In the genomic region with DNA sequence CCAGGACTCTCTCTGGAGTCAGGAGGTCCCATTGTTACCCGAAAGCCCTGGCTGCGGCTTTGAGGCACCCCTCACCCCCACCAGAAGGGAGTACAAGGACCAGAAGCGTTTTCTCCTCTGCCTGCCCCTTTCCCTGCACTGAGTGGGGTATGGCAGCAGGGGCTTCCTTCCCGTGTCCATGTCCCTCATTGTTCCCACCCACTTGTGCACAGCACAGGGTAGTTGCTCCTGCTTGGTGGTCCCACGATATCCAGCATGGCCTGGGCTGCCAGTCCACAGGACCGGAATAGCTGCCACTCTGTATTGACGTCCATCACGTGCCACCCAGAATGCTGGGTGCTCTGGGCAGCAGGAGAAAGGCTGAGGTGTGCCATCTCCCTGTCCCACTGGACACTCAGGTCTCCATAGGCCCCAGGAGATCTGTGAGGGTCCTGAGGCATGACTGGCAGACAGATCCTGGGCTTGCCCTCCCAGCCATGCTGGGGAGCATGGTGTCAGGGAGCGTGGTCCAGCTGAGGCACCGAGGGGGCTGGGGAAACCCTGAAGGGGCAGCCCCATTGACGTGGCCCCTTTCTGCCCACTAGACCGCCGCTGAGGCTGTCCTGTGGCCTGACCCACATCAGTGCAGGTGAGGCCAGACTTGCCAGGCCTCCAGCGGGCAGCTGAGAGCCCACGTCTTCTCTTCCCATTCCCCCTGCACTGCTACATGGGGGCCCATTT, we compare ENCODE assay signal across 16 cellular contexts. TPM values are rescaled to one million over a fixed set of nuclear protein-coding genes. Genes with fewer than 3 reads are reported as not detected.
DNase-seq lines count a peak whose midpoint lies in the region; ATAC-seq and TF ChIP-seq lines count a peak whose summit lies in the region.
"Had no signal": no experiment of that assay in that cellular context is flagged by ENCODE, and none has a peak within 500 bp of the region (broad histone marks: within the 10 kb centered on the region; RNA-seq: fewer than 3 reads in every experiment).

No MANE protein-coding gene starts in this region.

- H3F3A ChIP-seq in smooth muscle cell (ENCODE audit: low read depth): no peaks in the 10 kb centered on the region

- H2AFZ ChIP-seq in smooth muscle cell (ENCODE audit: low read depth): no peak overlapping the region
- H2AFZ ChIP-seq: GM23248 had no signal

- peaks cover 6% of the 10 kb centered on the region for H4K20me1 ChIP-seq in smooth muscle cell (ENCODE audit: low read depth)

- H3K27ac ChIP-seq in colonic mucosa: no peak overlapping the region
- peak overlapping the region; percentile 35 to 78 (median 68) for H3K27ac ChIP-seq in right lobe of liver
- peak overlapping the region; percentile 65 to 87 (median 79) for H3K27ac ChIP-seq in stomach
- H3K27ac ChIP-seq in smooth muscle cell (ENCODE audit: low read depth): no peak overlapping the region
- H3K27ac ChIP-seq: GM23248 had no signal

- H3K4me2 ChIP-seq in smooth muscle cell: no peak overlapping the region

- peaks cover 94% of the 10 kb centered on the region for H3K36me3 Mint-ChIP-seq in activated T-cell treated with anti-CD3 and anti-CD28 coated beads, Interleukin-2, amount 50 U/mL, for 24 hours (ENCODE audit: low read depth)
- H3K36me3 Mint-ChIP-seq in activated T-cell treated with anti-CD3 and anti-CD28 coated beads, Interleukin-2, amount 50 U/mL, for 72 hours (ENCODE audit: insufficient read depth in 2 of 2): peaks cover 0 to 4% of the 10 kb centered on the region in 2 donors

- H3K9me3 ChIP-seq in colonic mucosa: no peaks in the 10 kb centered on the region
- no peaks in the 10 kb centered on the region for H3K9me3 ChIP-seq in right lobe of liver
- H3K9me3 ChIP-seq in stomach: no peaks in the 10 kb centered on the region
- H3K9me3 ChIP-seq in smooth muscle cell (replicated peaks; ENCODE audit: low read depth): no peaks in the 10 kb centered on the region

- no peaks in the 10 kb centered on the region for H3K9me3 Mint-ChIP-seq in activated T-cell treated with anti-CD3 and anti-CD28 coated beads, Interleukin-2, amount 50 U/mL, for 24 hours
- no peaks in the 10 kb centered on the region for H3K9me3 Mint-ChIP-seq in activated T-cell treated with anti-CD3 and anti-CD28 coated beads, Interleukin-2, amount 50 U/mL, for 72 hours

- no peaks in the 10 kb centered on the region for H3K27me3 Mint-ChIP-seq in activated T-cell treated with anti-CD3 and anti-CD28 coated beads, Interleukin-2, amount 50 U/mL, for 24 hours
- H3K27me3 Mint-ChIP-seq in activated T-cell treated with anti-CD3 and anti-CD28 coated beads, Interleukin-2, amount 50 U/mL, for 72 hours (ENCODE audit: low read depth): no peaks in the 10 kb centered on the region
- H3K27me3 Mint-ChIP-seq: CD4-positive, alpha-beta memory T cell had no signal

- no peak overlapping the region for H3K4me3 Mint-ChIP-seq in activated T-cell treated with anti-CD3 and anti-CD28 coated beads, Interleukin-2, amount 50 U/mL, for 24 hours
- no peak overlapping the region for H3K4me3 Mint-ChIP-seq in activated T-cell treated with anti-CD3 and anti-CD28 coated beads, Interleukin-2, amount 50 U/mL, for 72 hours
- H3K4me3 Mint-ChIP-seq: CD4-positive, alpha-beta memory T cell had no signal

- no peaks in the 10 kb centered on the region for H3K4me1 Mint-ChIP-seq in activated T-cell treated with anti-CD3 and anti-CD28 coated beads, Interleukin-2, amount 50 U/mL, for 24 hours (ENCODE audit: low read depth)
- no peaks in the 10 kb centered on the region for H3K4me1 Mint-ChIP-seq in activated T-cell treated with anti-CD3 and anti-CD28 coated beads, Interleukin-2, amount 50 U/mL, for 72 hours (ENCODE audit: low read depth)

- H3K9ac ChIP-seq in colonic mucosa (ENCODE audit: low read depth in 2 of 2, low read length in 2 of 2) (no peak overlapping the region), smooth muscle cell (ENCODE audit: low read depth) (no peak overlapping the region)
- H3K9ac ChIP-seq: GM23248 had no signal

- intact Hi-C loops in colonic mucosa (cut with DNase I) (no loop called here), right lobe of liver (cut with DNase I) (no loop called here), stomach (cut with DNase I; ENCODE audit: low total_unique reads) (no loop called here)

- TF ChIP-seq CTCF in colonic mucosa (IDR thresholded peaks at IDR 0.05) (no peak), right lobe of liver (IDR thresholded peaks at IDR 0.05) (no peak), stomach (IDR thresholded peaks at IDR 0.05) (no peak), smooth muscle cell (IDR thresholded peaks at IDR 0.05; ENCODE audit: borderline replicate concordance, insufficient read depth, poor library complexity, severe bottlenecking) (no peak)

- WGBS in right lobe of liver (ENCODE audit: insufficient coverage, low coverage, low lambda C conversion rate, missing lambda C conversion rate): 82% methylated on average over 5 of the region's 15 CpGs
- WGBS in stomach, 5 donors: 78 to 90% (median 82%) methylated on average over 8 to 15 of the region's 15 CpGs
- WGBS in smooth muscle cell (ENCODE audit: low lambda C conversion rate): 97% methylated on average over 15 of the region's 15 CpGs

- ATAC-seq in activated T-cell treated with anti-CD3 and anti-CD28 coated beads, Interleukin-2, amount 50 U/mL, for 72 hours (replicated peaks in 1 of 2): no peak
- ATAC-seq in right lobe of liver: peak in 3 of 4 donors; percentile 2 to 24 (median 9)

- no peak overlapping the region for H3K27ac Mint-ChIP-seq in activated T-cell treated with anti-CD3 and anti-CD28 coated beads, Interleukin-2, amount 50 U/mL, for 24 hours
- no peak overlapping the region for H3K27ac Mint-ChIP-seq in activated T-cell treated with anti-CD3 and anti-CD28 coated beads, Interleukin-2, amount 50 U/mL, for 72 hours
- H3K27ac Mint-ChIP-seq: CD4-positive, alpha-beta memory T cell had no signal

- TF ChIP-seq POLR2A in right lobe of liver (IDR thresholded peaks at IDR 0.05): no peak
- no peak for TF ChIP-seq POLR2A in stomach (IDR thresholded peaks at IDR 0.05)

- H3K27me3 ChIP-seq in colonic mucosa (no peaks in the 10 kb centered on the region), right lobe of liver (no peaks in the 10 kb centered on the region), stomach (no peaks in the 10 kb centered on the region), smooth muscle cell (ENCODE audit: low read depth) (no peaks in the 10 kb centered on the region)

- H3K36me3 ChIP-seq in colonic mucosa (no peaks in the 10 kb centered on the region), right lobe of liver (peaks cover 0 to 43% (median 21%) of the 10 kb centered on the region in 4 donors), stomach (peaks cover 9 to 87% (median 72%) of the 10 kb centered on the region in 4 donors), smooth muscle cell (ENCODE audit: low read depth) (no peaks in the 10 kb centered on the region)

- no peaks in the 10 kb centered on the region for H3K4me1 ChIP-seq in colonic mucosa
- H3K4me1 ChIP-seq in right lobe of liver: peaks cover 0 to 59% (median 32%) of the 10 kb centered on the region in 4 donors
- H3K4me1 ChIP-seq in stomach: peaks cover 40 to 57% (median 49%) of the 10 kb centered on the region in 4 donors
- H3K4me1 ChIP-seq in smooth muscle cell (ENCODE audit: low read depth): peaks cover 22% of the 10 kb centered on the region

- peak; percentile 19 for DNase-seq in activated T-cell treated with anti-CD3 and anti-CD28 coated beads, Interleukin-2, amount 50 U/mL, for 24 hours
- no peak for DNase-seq in activated T-cell treated with anti-CD3 and anti-CD28 coated beads, Interleukin-2, amount 50 U/mL, for 72 hours
- DNase-seq in colonic mucosa (peak; percentile 15), right lobe of liver (no peak), stomach (no peak), DMS79 treated with DMSO at 0.1 percent for 48 hours (lab: John Stamatoyannopoulos, UW) (no peak), smooth muscle cell (lab: John Stamatoyannopoulos, UW; ENCODE audit: unreplicated experiment) (no peak), glomerular visceral epithelial cell (ENCODE audit: extremely low spot score) (no peak)
- DNase-seq: CD4-positive, alpha-beta memory T cell; DND-41; GDM1; GM23248; NCI-H1048; NCI-H187; NCI-H510A; SHP77 had no signal

- H3K4me3 ChIP-seq in colonic mucosa (no peak overlapping the region), right lobe of liver (no peak overlapping the region), stomach (no peak overlapping the region), smooth muscle cell (no peak overlapping the region)
- H3K4me3 ChIP-seq: GM23248 had no signal

- H3K79me2 ChIP-seq in smooth muscle cell (ENCODE audit: low read depth): no peaks in the 10 kb centered on the region

- TF ChIP-seq EP300 in stomach (IDR thresholded peaks at IDR 0.05): no peak

RNA-seq across cellular contexts. Expression of a gene that starts 45.3 kb away (rescaled TPM):
- total RNA-seq in activated T-cell treated with anti-CD3 and anti-CD28 coated beads, Interleukin-2, amount 50 U/mL, for 72 hours: 10 to 100 TPM; 17.4 to 22.9 TPM
- total RNA-seq in colonic mucosa (10 to 100 TPM; 15.6 to 18.7 TPM), right lobe of liver (10 to 100 TPM in 4 of 6 experiments, 1 to 10 TPM in 2; 7.5 to 24.9 (median 11.0) TPM), stomach (10 to 100 TPM in 1 of 5 donors, 1 to 10 TPM in 3, not detected in 1; 1.6 to 26.6 (median 5.8) TPM), smooth muscle cell (30.7 and 43.2 TPM in 2 replicates)
- polyA plus RNA-seq in stomach (1 to 10 TPM; 6.3 to 8.2 (median 7.0) TPM), smooth muscle cell (19.3 and 34.2 TPM in 2 replicates)

Comparison
In these comparisons a context has a peak if more than half of its experiments do, and no peak if none do; other contexts are left out.
1. DNase-seq: peak in activated T-cell treated with anti-CD3 and anti-CD28 coated beads, Interleukin-2, amount 50 U/mL, for 24 hours (single experiment) and colonic mucosa (single experiment); none in activated T-cell treated with anti-CD3 and anti-CD28 coated beads, Interleukin-2, amount 50 U/mL, for 72 hours (0 of 2), right lobe of liver (0 of 3), stomach (single experiment), DMS79 treated with DMSO at 0.1 percent for 48 hours (single experiment), smooth muscle cell (single experiment) and glomerular visceral epithelial cell (single experiment).
2. ATAC-seq: peak in right lobe of liver (3 of 4); none in activated T-cell treated with anti-CD3 and anti-CD28 coated beads, Interleukin-2, amount 50 U/mL, for 72 hours (0 of 2).
3. H3K27ac ChIP-seq: peak in right lobe of liver (3 of 3) and stomach (5 of 5); none in colonic mucosa (single experiment) and smooth muscle cell (single experiment).